15 cellular contexts compared by ENCODE assay signal in the genomic region with DNA sequence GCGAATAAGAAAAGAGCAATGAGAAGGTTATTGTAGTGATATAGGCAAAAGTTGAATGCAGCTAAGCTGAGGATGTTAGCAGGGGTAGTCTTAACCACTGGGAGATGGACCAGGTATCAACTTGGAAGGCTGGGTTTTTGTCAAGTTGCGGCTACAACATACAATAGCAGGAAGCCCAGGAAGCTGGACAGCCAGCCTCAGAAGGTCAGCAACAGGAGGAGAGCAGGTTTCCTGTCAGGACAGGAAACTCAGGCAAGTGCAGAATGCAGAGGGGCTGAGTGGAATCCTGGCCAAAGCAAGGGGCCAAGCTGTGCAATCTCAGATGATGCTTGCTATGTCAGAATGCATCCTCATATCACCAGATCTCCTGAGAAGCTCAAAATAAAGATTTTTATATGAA.
DNase-seq lines count a peak whose midpoint lies in the region; ATAC-seq and TF ChIP-seq lines count a peak whose summit lies in the region.
"Had no signal": no experiment of that assay in that cellular context is flagged by ENCODE, and none has a peak within 500 bp of the region (broad histone marks: within the 10 kb centered on the region; RNA-seq: fewer than 3 reads in every experiment).

No MANE protein-coding gene starts in this region.

- TF ChIP-seq RAD21 in IMR-90 (IDR thresholded peaks at IDR 0.05; ENCODE audit: low read length): no peak

- H3K27me3 ChIP-seq in IMR-90 (ENCODE audit: control insufficient read depth, insufficient read depth, low read length) (no peaks in the 10 kb centered on the region), WERI-Rb-1 (ENCODE audit: insufficient read depth, low read depth, severe bottlenecking) (no peaks in the 10 kb centered on the region)

- in situ Hi-C loops in IMR-90 (cut with MboI; ENCODE audit: low sequenced_read_pairs): loop anchor here (25.0 kb wide), 1 partner anchor 535 kb away; a partner anchor contains a TSS

- H3K9me1 ChIP-seq in IMR-90 (ENCODE audit: insufficient read depth, low read length): peaks cover 17% of the 10 kb centered on the region

- no peak overlapping the region for H3K4ac ChIP-seq in IMR-90 (ENCODE audit: low read depth, low read length)

- H2AFZ ChIP-seq in IMR-90 (replicated peaks; ENCODE audit: low read length, poor library complexity): no peak overlapping the region
- H2AFZ ChIP-seq: GM23248 had no signal

- peak overlapping the region; percentile 13 for H3K27ac Mint-ChIP-seq in T-helper 1 cell treated with Interleukin-12 subunit alpha and Interleukin-12 subunit beta and Interleukin-4 antibody, amounts not matched to agents 30 μg/mL and 1 μg/mL, for 36 hours
- H3K27ac Mint-ChIP-seq: CD4-positive, alpha-beta T cell had no signal

- H3K9me3 ChIP-seq in IMR-90 (ENCODE audit: control insufficient read depth, insufficient read depth, low read length) (no peaks in the 10 kb centered on the region), WERI-Rb-1 (ENCODE audit: severe bottlenecking) (no peaks in the 10 kb centered on the region)

- intact Hi-C loops in IMR-90 (cut with micrococcal nuclease): no loop called here

- H2BK5ac ChIP-seq in IMR-90 (ENCODE audit: low read depth, low read length, poor library complexity, severe bottlenecking): no peak overlapping the region

- H3K23ac ChIP-seq in IMR-90 (ENCODE audit: low read depth, low read length): no peak overlapping the region

- H3K9ac ChIP-seq in IMR-90 (ENCODE audit: low read depth, low read length): no peak overlapping the region
- H3K9ac ChIP-seq: GM23248 had no signal

- H3K27ac ChIP-seq in IMR-90 (ENCODE audit: insufficient read depth, low read length) (no peak overlapping the region), WERI-Rb-1 (no peak overlapping the region)
- H3K27ac ChIP-seq: 22Rv1, GM23248 had no signal

- no peak overlapping the region for H3K4me3 ChIP-seq in IMR-90 (ENCODE audit: insufficient read depth, low read depth, low read length)
- H3K4me3 ChIP-seq in WERI-Rb-1 (ENCODE audit: low read depth, low read length): no peak overlapping the region
- H3K4me3 ChIP-seq: GM12878, GM23248 had no signal

- TF ChIP-seq CTCF in IMR-90 (conservative IDR thresholded peaks at IDR 0.05; ENCODE audit: low read depth, low read length) (no peak), WERI-Rb-1 (IDR thresholded peaks at IDR 0.05; ENCODE audit: low read depth, low read length) (no peak)

- H4K5ac ChIP-seq in IMR-90 (ENCODE audit: low read depth, low read length): no peak overlapping the region

- WGBS in IMR-90 (ENCODE audit: extremely low coverage in 2 of 2, insufficient read length in 1 of 2), 2 experiments: 80% methylated on average over 1 of the region's 2 CpGs; no CpG with 5 or more reads in 1 of the 2 experiments

- H4K20me1 ChIP-seq in IMR-90 (ENCODE audit: insufficient read depth, low read length): no peaks in the 10 kb centered on the region

- no peak for TF ChIP-seq POLR2A in IMR-90 (IDR thresholded peaks at IDR 0.05; ENCODE audit: low read depth, low read length)

- H4K91ac ChIP-seq in IMR-90 (ENCODE audit: insufficient read depth, low read depth, low read length): 0 out of 2 replicates have a peak overlapping the region, but pooled peaks have one; percentile 23

- H3K4me1 ChIP-seq in IMR-90 (ENCODE audit: control insufficient read depth, insufficient read depth, low read length): peaks cover 13% of the 10 kb centered on the region

- H3K4me1 Mint-ChIP-seq in T-helper 1 cell treated with Interleukin-12 subunit alpha and Interleukin-12 subunit beta and Interleukin-4 antibody, amounts not matched to agents 30 μg/mL and 1 μg/mL, for 36 hours (ENCODE audit: low read depth): peaks cover 36% of the 10 kb centered on the region

- H3K36me3 ChIP-seq in IMR-90 (ENCODE audit: control insufficient read depth, insufficient read depth, low read length): no peaks in the 10 kb centered on the region
- H3K36me3 ChIP-seq in WERI-Rb-1: no peaks in the 10 kb centered on the region

- H3K4me3 Mint-ChIP-seq in T-helper 1 cell treated with Interleukin-12 subunit alpha and Interleukin-12 subunit beta and Interleukin-4 antibody, amounts not matched to agents 30 μg/mL and 1 μg/mL, for 36 hours: no peak overlapping the region
- H3K4me3 Mint-ChIP-seq: CD4-positive, alpha-beta T cell had no signal

- dilution Hi-C loops in IMR-90 (cut with HindIII; ENCODE audit: low sequenced_read_pairs, unreplicated experiment): no loop called here

- no peak overlapping the region for H3K18ac ChIP-seq in IMR-90 (ENCODE audit: low read depth, low read length)

- H3K4me2 ChIP-seq in IMR-90 (ENCODE audit: low read depth, low read length): no peak overlapping the region

- no peak overlapping the region for H2BK120ac ChIP-seq in IMR-90 (ENCODE audit: low read depth, low read length)

- POLR2A ChIA-PET in IMR-90 (lab: Charles Lee; ENCODE audit: unreplicated experiment): no interaction called here

- no peak overlapping the region for H3K14ac ChIP-seq in IMR-90 (replicated peaks; ENCODE audit: low read depth, low read length)

- H3K9me3 Mint-ChIP-seq in T-helper 1 cell treated with Interleukin-12 subunit alpha and Interleukin-12 subunit beta and Interleukin-4 antibody, amounts not matched to agents 30 μg/mL and 1 μg/mL, for 36 hours: peaks cover 16% of the 10 kb centered on the region
- H3K9me3 Mint-ChIP-seq: CD4-positive, alpha-beta T cell had no signal

- H2BK20ac ChIP-seq in IMR-90 (ENCODE audit: low read depth, low read length): 0 out of 2 replicates have a peak overlapping the region, but pooled peaks have one; percentile 47

- no TSS peak for BruUV-seq in IMR-90 (replicated peaks; lab: Mats Ljungman, UMichigan)

- no peak overlapping the region for H2AK5ac ChIP-seq in IMR-90 (ENCODE audit: low read depth, low read length)

- ATAC-seq in IMR-90 (ENCODE audit: low read depth) (no peak), HG03196 (IDR thresholded peaks at IDR 0.05; ENCODE audit: unreplicated experiment) (no peak)

- CTCF ChIA-PET in IMR-90 (lab: Yijun Ruan, JAX): no interaction called here

- DNase-seq in T-helper 1 cell (no peak), IMR-90 (no peak), dermis blood vessel endothelial cell (peak; percentile 58), mucosa of gallbladder (ENCODE audit: low spot score) (peak; percentile 0), SKM-1 (lab: John Stamatoyannopoulos, UW; ENCODE audit: unreplicated experiment) (no peak), WERI-Rb-1 (no peak)
- DNase-seq: Calu3; CD4-positive, alpha-beta T cell; DMS 273 treated with DMSO at 0.1 percent for 48 hours; GM23248; H7 had no signal

- no peak overlapping the region for H3K56ac ChIP-seq in IMR-90 (ENCODE audit: extremely low read depth, insufficient read depth, low read length)

- H2AK9ac ChIP-seq in IMR-90 (replicated peaks; ENCODE audit: low read depth, low read length, poor library complexity): no peak overlapping the region

- H3K79me1 ChIP-seq in IMR-90 (ENCODE audit: low read depth in 1 of 2, low read length in 2 of 2): no peaks in the 10 kb centered on the region

- no peak overlapping the region for H2BK15ac ChIP-seq in IMR-90 (ENCODE audit: low read depth, low read length)

- H3K36me3 Mint-ChIP-seq in T-helper 1 cell treated with Interleukin-12 subunit alpha and Interleukin-12 subunit beta and Interleukin-4 antibody, amounts not matched to agents 30 μg/mL and 1 μg/mL, for 36 hours (ENCODE audit: low read depth): peaks cover 5% of the 10 kb centered on the region

- no peak overlapping the region for H4K8ac ChIP-seq in IMR-90 (ENCODE audit: low read depth in 2 of 2, low read length in 2 of 2)

- H3K27me3 Mint-ChIP-seq in T-helper 1 cell treated with Interleukin-12 subunit alpha and Interleukin-12 subunit beta and Interleukin-4 antibody, amounts not matched to agents 30 μg/mL and 1 μg/mL, for 36 hours (ENCODE audit: low read depth): no peaks in the 10 kb centered on the region
- H3K27me3 Mint-ChIP-seq: CD4-positive, alpha-beta T cell had no signal

TF ChIP-seq in IMR-90, 13 proteins besides CTCF, POLR2A, EP300 and RAD21:
- no peak for TF ChIP-seq CEBPB (IDR thresholded peaks at IDR 0.05; ENCODE audit: low read depth, low read length)
- TF ChIP-seq SMC3 (IDR thresholded peaks at IDR 0.05; ENCODE audit: low read depth, low read length): no peak
- no peak for TF ChIP-seq RCOR1 (IDR thresholded peaks at IDR 0.05; ENCODE audit: insufficient replicate concordance, low read length)
- TF ChIP-seq RFX5 (IDR thresholded peaks at IDR 0.05; ENCODE audit: low read depth, low read length): no peak
- no peak for TF ChIP-seq MXI1 (IDR thresholded peaks at IDR 0.05; ENCODE audit: borderline replicate concordance, low read depth, low read length)
- no peak for TF ChIP-seq NFE2L2 (IDR thresholded peaks at IDR 0.05; ENCODE audit: low read depth, low read length)
- no peak for TF ChIP-seq BHLHE40 (IDR thresholded peaks at IDR 0.05; ENCODE audit: low read depth, low read length)
- TF ChIP-seq, protein P1, sequence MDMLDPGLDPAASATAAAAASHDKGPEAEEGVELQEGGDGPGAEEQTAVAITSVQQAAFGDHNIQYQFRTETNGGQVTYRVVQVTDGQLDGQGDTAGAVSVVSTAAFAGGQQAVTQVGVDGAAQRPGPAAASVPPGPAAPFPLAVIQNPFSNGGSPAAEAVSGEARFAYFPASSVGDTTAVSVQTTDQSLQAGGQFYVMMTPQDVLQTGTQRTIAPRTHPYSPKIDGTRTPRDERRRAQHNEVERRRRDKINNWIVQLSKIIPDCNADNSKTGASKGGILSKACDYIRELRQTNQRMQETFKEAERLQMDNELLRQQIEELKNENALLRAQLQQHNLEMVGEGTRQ (IDR thresholded peaks at IDR 0.05; ENCODE audit: low read depth, low read length): no peak
- no peak for TF ChIP-seq FOS (IDR thresholded peaks at IDR 0.05; ENCODE audit: low read depth, low read length)
- TF ChIP-seq MAFK (IDR thresholded peaks at IDR 0.05; ENCODE audit: low read depth, low read length): no peak
- no peak for TF ChIP-seq CHD1 (IDR thresholded peaks at IDR 0.05; ENCODE audit: low read depth, low read length)

Comparison
In these comparisons a context has a peak if more than half of its experiments do, and no peak if none do; other contexts are left out.
1. DNase-seq: peak in dermis blood vessel endothelial cell (single experiment) and mucosa of gallbladder (single experiment); none in T-helper 1 cell (0 of 5), IMR-90 (single experiment), SKM-1 (single experiment) and WERI-Rb-1 (single experiment).